8 cellular contexts compared by ENCODE assay signal in genomic region chr16:68902376-68903345, GRCh38. TPM values are rescaled to one million over a fixed set of nuclear protein-coding genes. Genes with fewer than 3 reads are reported as not detected.
DNase-seq lines count a peak whose midpoint lies in the region; TF ChIP-seq lines count a peak whose summit lies in the region.

No MANE protein-coding gene starts in this region.

- H3K27me3 ChIP-seq in colonic mucosa (no peaks in the 10 kb centered on the region), tibial artery (no peaks in the 10 kb centered on the region)

- no peak overlapping the region for H3K9ac ChIP-seq in colonic mucosa (ENCODE audit: low read depth in 2 of 2, low read length in 2 of 2)

- TF ChIP-seq CTCF in colonic mucosa (IDR thresholded peaks at IDR 0.05) (peak; percentile 53), lower leg skin (IDR thresholded peaks at IDR 0.05) (no peak), tibial artery (IDR thresholded peaks at IDR 0.05) (peak in 1 of 2 experiments; percentile 30)

- TF ChIP-seq POLR2A in lower leg skin (IDR thresholded peaks at IDR 0.05), result no peak

- no peak overlapping the region for H3K27ac ChIP-seq in colonic mucosa
- H3K27ac ChIP-seq in tibial artery, result no peak overlapping the region

- H3K4me1 ChIP-seq in colonic mucosa (no peaks in the 10 kb centered on the region), tibial artery (peaks cover 0 to 11% (median 3%) of the 10 kb centered on the region in 4 donors)

- intact Hi-C loops in colonic mucosa (cut with DNase I), result loop anchor here (5.0 kb wide), 2 partner anchors 205 to 220 kb away; partner anchors contain the start of gene HAS3
- intact Hi-C loops in lower leg skin (cut with DNase I; ENCODE audit: low total_unique reads), result loop anchor here (10.0 kb wide), 1 partner anchor 222 kb away; no protein-coding TSS in a partner anchor
- intact Hi-C loops in tibial artery (cut with DNase I; ENCODE audit: low total_unique reads), result no loop called here

- peak; percentile 71 for DNase-seq in DMS53 treated with DMSO at 0.1 percent for 48 hours (lab: John Stamatoyannopoulos, UW; ENCODE audit: unreplicated experiment)
- DNase-seq in Jurkat, Clone E6-1 (ENCODE audit: low read depth, low spot score), result peak; percentile 39
- peak; percentile 49 for DNase-seq in NOMO-1 treated with DMSO at 0.1 percent for 48 hours (lab: John Stamatoyannopoulos, UW; ENCODE audit: unreplicated experiment)
- peak; percentile 70 for DNase-seq in colonic mucosa
- peak; percentile 35 to 53 for DNase-seq in lower leg skin (ENCODE audit: low spot score in 2 of 2)
- no peak for DNase-seq in tibial artery
- no peak for DNase-seq in stimulated activated CD8-positive, alpha-beta memory T cell treated with anti-CD3 and anti-CD28 coated beads, Interleukin-4, amount 100 ng/mL, for 48 hours
- DNase-seq in NK-92 (lab: John Stamatoyannopoulos, UW; ENCODE audit: unreplicated experiment), result no peak

- 43 to 48% methylated on average over 6 of the region's 6 CpGs for WGBS in lower leg skin, 2 donors

- H3K9me3 ChIP-seq in colonic mucosa (no peaks in the 10 kb centered on the region), tibial artery (no peaks in the 10 kb centered on the region)

- H3K36me3 ChIP-seq in colonic mucosa, result no peaks in the 10 kb centered on the region
- peaks cover 5% of the 10 kb centered on the region in 3 donors for H3K36me3 ChIP-seq in tibial artery

- H3K4me3 ChIP-seq in Jurkat, Clone E6-1 (ENCODE audit: low read length), result no peak overlapping the region
- H3K4me3 ChIP-seq in colonic mucosa (no peak overlapping the region), lower leg skin (ENCODE audit: low read depth, poor library complexity, severe bottlenecking) (no peak overlapping the region), tibial artery (no peak overlapping the region)

RNA-seq across cellular contexts. Expression of gene TANGO6, which starts 59.3 kb away (rescaled TPM):
- polyA plus RNA-seq in Jurkat, Clone E6-1 (2012; ENCODE audit: insufficient read depth, insufficient read length), result 6.5 TPM
- total RNA-seq in colonic mucosa, result 10 to 100 TPM in 1 of 2 donors, 1 to 10 TPM in 1; 6.6 to 10.1 TPM
- 10 to 100 TPM in 1 of 4 donors, 1 to 10 TPM in 3; 7.9 to 17.0 (median 8.6) TPM for total RNA-seq in lower leg skin

Comparison
In these comparisons a context has a peak if more than half of its experiments do, and no peak if none do; other contexts are left out.
1. DNase-seq: peak in DMS53 treated with DMSO at 0.1 percent for 48 hours (single experiment), Jurkat, Clone E6-1 (single experiment), NOMO-1 treated with DMSO at 0.1 percent for 48 hours (single experiment), colonic mucosa (single experiment) and lower leg skin (2 of 2); none in tibial artery (0 of 2), stimulated activated CD8-positive, alpha-beta memory T cell treated with anti-CD3 and anti-CD28 coated beads, Interleukin-4, amount 100 ng/mL, for 48 hours (single experiment) and NK-92 (single experiment).